12 cellular contexts compared by ENCODE assay signal in the genomic region with DNA sequence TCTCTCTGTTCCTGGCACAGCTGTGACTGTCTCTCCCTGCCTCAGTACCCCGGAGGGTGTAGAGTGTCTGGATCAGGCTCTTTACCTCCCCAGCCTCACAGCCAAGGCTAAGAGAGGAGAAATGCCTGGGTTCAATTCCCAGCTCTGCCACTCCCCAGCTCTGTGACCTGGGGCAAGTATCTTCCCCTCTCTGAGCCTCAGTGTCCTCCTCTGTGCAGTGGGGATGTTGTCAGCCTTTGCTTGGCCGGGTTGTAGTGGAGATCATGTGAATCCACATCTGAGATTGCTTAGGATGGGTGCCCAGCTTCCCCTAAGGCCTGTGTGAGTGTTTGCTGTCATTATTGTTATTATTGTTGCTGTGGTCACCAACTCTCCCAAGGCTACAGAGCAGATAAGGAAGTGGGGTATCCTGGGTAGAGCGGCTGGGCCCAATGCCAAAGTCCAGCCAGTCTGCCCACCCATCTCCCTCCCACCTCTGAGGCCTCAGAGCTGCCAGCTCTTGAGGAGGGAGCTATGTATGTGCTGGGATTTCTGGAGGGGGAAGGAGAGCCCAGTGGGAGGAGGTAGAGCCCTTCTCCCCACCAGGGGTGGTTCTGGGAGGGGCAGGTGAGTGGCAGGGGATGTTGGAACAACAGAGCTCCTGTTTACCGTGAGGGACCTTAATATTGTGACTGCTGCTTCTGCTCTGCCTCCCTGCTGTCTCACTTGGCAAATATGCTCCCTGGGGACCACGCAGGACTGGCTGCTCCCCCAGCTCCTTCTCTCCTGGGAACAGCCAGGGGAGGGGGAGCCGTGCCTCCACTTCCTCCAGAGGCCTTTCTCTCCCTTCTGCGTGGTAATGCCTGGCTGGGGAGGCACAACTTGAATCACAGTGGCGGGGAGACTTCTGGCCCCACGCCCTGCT.
DNase-seq lines count a peak whose midpoint lies in the region; ATAC-seq, FAIRE-seq and TF ChIP-seq lines count a peak whose summit lies in the region.
"Had no signal": no experiment of that assay in that cellular context is flagged by ENCODE, and none has a peak within 500 bp of the region (broad histone marks: within the 10 kb centered on the region; RNA-seq: fewer than 3 reads in every experiment).

No MANE protein-coding gene starts in this region.

- H3K9me2 ChIP-seq in OCI-LY7 (ENCODE audit: insufficient read depth, low read length): no peaks in the 10 kb centered on the region

- TF ChIP-seq RAD21 in A549 (conservative IDR thresholded peaks at IDR 0.05 in 1 of 2, IDR thresholded peaks at IDR 0.05 in 1 of 2): no peak

- no peak for TF ChIP-seq POLR2A in A549 (IDR thresholded peaks at IDR 0.05; ENCODE audit: low read length)

- ATAC-seq in A549 (peak; percentile 28 to 44; a peak in 4 of 6 replicates), left ventricle myocardium superior (peak; percentile 92), GM21737 (IDR thresholded peaks at IDR 0.05; ENCODE audit: unreplicated experiment) (no peak), HG02642 (IDR thresholded peaks at IDR 0.05; ENCODE audit: poor library complexity, unreplicated experiment) (no peak)

- intact Hi-C loops in OCI-LY7 (cut with micrococcal nuclease; ENCODE audit: unreplicated experiment) (no loop called here), left ventricle myocardium superior (cut with micrococcal nuclease) (no loop called here)

- H3K4me3 ChIP-seq in A549 (no peak overlapping the region), OCI-LY7 (ENCODE audit: low read depth, low read length, poor library complexity, severe bottlenecking) (no peak overlapping the region)

- H3K4me1 ChIP-seq in A549: no peaks in the 10 kb centered on the region
- peaks cover 14% of the 10 kb centered on the region for H3K4me1 ChIP-seq in OCI-LY7 (ENCODE audit: insufficient read depth, low read length, poor library complexity, severe bottlenecking)

- H4K20me1 ChIP-seq in OCI-LY7 (ENCODE audit: insufficient read depth, low read length): no peaks in the 10 kb centered on the region

- H3K9me3 ChIP-seq in A549 (no peaks in the 10 kb centered on the region), OCI-LY7 (ENCODE audit: low read length) (no peaks in the 10 kb centered on the region)

- POLR2A ChIA-PET in A549 (lab: Yijun Ruan, JAX) (no interaction called here), OCI-LY7 (lab: Charles Lee) (interaction anchor here (0.6 to 0.9 kb wide), 2 partner anchors 148 to 656 kb away, joined by 3 to 4 read pairs; no protein-coding TSS in a partner anchor)

- no peaks in the 10 kb centered on the region for H3K36me3 ChIP-seq in OCI-LY7 (ENCODE audit: insufficient read depth, low read length)

- H3K27ac ChIP-seq in A549 (no peak overlapping the region), OCI-LY7 (ENCODE audit: low read depth, low read length, poor library complexity, severe bottlenecking) (no peak overlapping the region)

- no peak for TF ChIP-seq CTCF in A549 (IDR thresholded peaks at IDR 0.05)
- no peak for TF ChIP-seq CTCF in OCI-LY7 (conservative IDR thresholded peaks at IDR 0.05; ENCODE audit: low read length)

- H3K79me2 ChIP-seq in OCI-LY7 (ENCODE audit: insufficient read depth, low read depth, low read length): no peaks in the 10 kb centered on the region

- no peak for FAIRE-seq in A549 (lab: Jason Lieb, UNC)
- FAIRE-seq in HTR-8/SVneo (lab: Jason Lieb, UNC): no peak
- FAIRE-seq: GM12891 had no signal

- no TSS peak for BruUV-seq in OCI-LY7 (replicated peaks; lab: Mats Ljungman, UMichigan)

- peak overlapping the region; percentile 58; the same call in 1 of the 2 replicates for H2AFZ ChIP-seq in OCI-LY7 (ENCODE audit: low read length)

- 63% methylated on average over 8 of the region's 9 CpGs for WGBS in A549 (ENCODE audit: missing lambda C conversion rate)

- DNase-seq in A549 (ENCODE audit: low read depth in 1 of 2, low spot score in 1 of 2): peak in 1 of 2 experiments; percentile 34
- DNase-seq in H4 (ENCODE audit: low spot score): peak; percentile 43
- DNase-seq in OCI-LY7 (ENCODE audit: low spot score): no peak
- DNase-seq in left ventricle myocardium superior: peak; percentile 83
- DNase-seq in stimulated activated CD8-positive, alpha-beta memory T cell treated with anti-CD3 and anti-CD28 coated beads, Interleukin-4, amount 100 ng/mL, for 48 hours: no peak
- DNase-seq in HTR-8/SVneo (ENCODE audit: insufficient read length, low spot score): no peak
- DNase-seq: activated gamma-delta T cell; effector CD8-positive, alpha-beta T cell; nucleus accumbens had no signal

- CTCF ChIA-PET in A549 (lab: Yijun Ruan, JAX): interaction anchor here (0.8 to 2.8 kb wide), 4 partner anchors 10 to 863 kb away, joined by 4 to 9 read pairs (median 6); no protein-coding TSS in a partner anchor
- CTCF ChIA-PET in OCI-LY7 (lab: Charles Lee; ENCODE audit: unreplicated experiment): interaction anchor here (0.6 kb wide), 1 partner anchor 152 kb away, joined by 3 read pairs; no protein-coding TSS in a partner anchor

- no peak for TF ChIP-seq EP300 in A549 (IDR thresholded peaks at IDR 0.05)

- no peak overlapping the region for H3K4me2 ChIP-seq in A549
- no peak overlapping the region for H3K4me2 ChIP-seq in OCI-LY7 (ENCODE audit: low read length)

TF ChIP-seq in A549, 52 proteins besides CTCF, POLR2A, EP300 and RAD21:
- TF ChIP-seq RFX5 (IDR thresholded peaks at IDR 0.05): no peak
- TF ChIP-seq NFE2L2 (conservative IDR thresholded peaks at IDR 0.05; ENCODE audit: low read length): no peak
- TF ChIP-seq ESRRA (IDR thresholded peaks at IDR 0.05; ENCODE audit: borderline replicate concordance, low read length): no peak

Comparison
In these comparisons a context has a peak if more than half of its experiments do, and no peak if none do; other contexts are left out.
1. ATAC-seq: peak in A549 (2 of 2) and left ventricle myocardium superior (single experiment); none in GM21737 (single experiment) and HG02642 (single experiment).
2. DNase-seq: peak in H4 (single experiment) and left ventricle myocardium superior (single experiment); none in OCI-LY7 (single experiment), stimulated activated CD8-positive, alpha-beta memory T cell treated with anti-CD3 and anti-CD28 coated beads, Interleukin-4, amount 100 ng/mL, for 48 hours (single experiment) and HTR-8/SVneo (single experiment).